ENCODE assay signal across 11 cellular contexts in genomic region chr2:181657379-181657778, GRCh38. TPM values are rescaled to one million over a fixed set of nuclear protein-coding genes. Genes with fewer than 3 reads are reported as not detected.
DNase-seq lines count a peak whose midpoint lies in the region; ATAC-seq and TF ChIP-seq lines count a peak whose summit lies in the region.
"Had no signal": no experiment of that assay in that cellular context is flagged by ENCODE, and none has a peak within 500 bp of the region (broad histone marks: within the 10 kb centered on the region; RNA-seq: fewer than 3 reads in every experiment).

No MANE protein-coding gene starts in this region.

- peak; percentile 53 for DNase-seq in DMS53 (lab: John Stamatoyannopoulos, UW)
- DNase-seq in DMS53 treated with DMSO at 0.1 percent for 48 hours (lab: John Stamatoyannopoulos, UW; ENCODE audit: unreplicated experiment) = no peak
- no peak for DNase-seq in PC-3
- DNase-seq in fibroblast of lung (ENCODE audit: low read depth in 2 of 2) = no peak
- DNase-seq in posterior cingulate gyrus = no peak

- POLR2A ChIA-PET in PC-3 (lab: Charles Lee; ENCODE audit: unreplicated experiment) = interaction anchor here (0.6 kb wide), 1 partner anchor 922 kb away, joined by 4 read pairs; no protein-coding TSS in a partner anchor

- H3K27me3 ChIP-seq in PC-3 (ENCODE audit: low read length) (no peaks in the 10 kb centered on the region), fibroblast of lung (ENCODE audit: control insufficient read depth, insufficient read depth, low read length) (peaks cover 14% of the 10 kb centered on the region), rectal smooth muscle tissue (ENCODE audit: control insufficient read depth, insufficient read depth, low read length) (peaks cover 7% of the 10 kb centered on the region)

- H4K20me1 ChIP-seq in PC-3 (ENCODE audit: low read length) (no peaks in the 10 kb centered on the region), fibroblast of lung (ENCODE audit: control insufficient read depth, extremely low read depth, insufficient read depth, low read length) (no peaks in the 10 kb centered on the region)

- TF ChIP-seq CTCF in PC-3 (conservative IDR thresholded peaks at IDR 0.05; ENCODE audit: low read depth, low read length) (no peak), fibroblast of lung (conservative IDR thresholded peaks at IDR 0.05 in 1 of 2, IDR thresholded peaks at IDR 0.05 in 1 of 2; ENCODE audit: low read depth in 1 of 2, low read length in 2 of 2) (no peak)

- H3K9ac ChIP-seq in PC-3 (ENCODE audit: low read length) (no peak overlapping the region), fibroblast of lung (ENCODE audit: insufficient read depth, low read length) (no peak overlapping the region), rectal smooth muscle tissue (ENCODE audit: low read length) (no peak overlapping the region)

- CTCF ChIA-PET in PC-3 (lab: Charles Lee) = no interaction called here

- no TSS peak for BruUV-seq in PC-3 (replicated peaks; lab: Mats Ljungman, UMichigan)

- no peak overlapping the region for H3K27ac ChIP-seq in PC-3 (ENCODE audit: low read length)
- no peak overlapping the region for H3K27ac ChIP-seq in fibroblast of lung (ENCODE audit: insufficient read depth, low read length)
- no peak overlapping the region for H3K27ac ChIP-seq in rectal smooth muscle tissue (ENCODE audit: low read depth, low read length)
- H3K27ac ChIP-seq: adrenal gland had no signal

- H3K9me3 ChIP-seq in PC-3 (ENCODE audit: low read length) = no peaks in the 10 kb centered on the region
- H3K9me3 ChIP-seq in fibroblast of lung (ENCODE audit: control insufficient read depth, insufficient read depth, low read depth, low read length) = no peaks in the 10 kb centered on the region
- H3K9me3 ChIP-seq: adrenal gland had no signal

- no peaks in the 10 kb centered on the region for H3F3A ChIP-seq in PC-3 (ENCODE audit: low read length, unreplicated experiment)

- H3K4me1 ChIP-seq in PC-3 (ENCODE audit: insufficient read depth, low read length) (0 out of 2 replicates have a peak, but pooled peaks cover 8% of the 10 kb centered on the region), fibroblast of lung (ENCODE audit: control insufficient read depth, extremely low read depth, insufficient read depth, low read length) (no peaks in the 10 kb centered on the region), rectal smooth muscle tissue (ENCODE audit: control insufficient read depth, insufficient read depth, low read length) (no peaks in the 10 kb centered on the region)

- H3K79me2 ChIP-seq in PC-3 (ENCODE audit: low read length) (no peaks in the 10 kb centered on the region), fibroblast of lung (ENCODE audit: control insufficient read depth, insufficient read depth, low read length) (no peaks in the 10 kb centered on the region)

- H3K9me2 ChIP-seq in PC-3 (replicated peaks; ENCODE audit: low read length) = no peaks in the 10 kb centered on the region

- H3K4me3 ChIP-seq in PC-3 (ENCODE audit: low read length) (peak overlapping the region; percentile 85), fibroblast of lung (replicated peaks in 1 of 4; ENCODE audit: control extremely low read depth in 1 of 4, insufficient read depth in 1 of 4, low read depth in 3 of 4, low read length in 4 of 4) (peak overlapping the region in 3 of 4 experiments; percentile 54 to 64 (median 61)), rectal smooth muscle tissue (ENCODE audit: low read length) (peak overlapping the region; percentile 53)

- no peak for ATAC-seq in PC-3
- no peak for ATAC-seq in GM21786 (IDR thresholded peaks at IDR 0.05; ENCODE audit: unreplicated experiment)
- no peak for ATAC-seq in HG02798 (IDR thresholded peaks at IDR 0.05; ENCODE audit: poor library complexity, unreplicated experiment)

- intact Hi-C loops in PC-3 (cut with micrococcal nuclease) = no loop called here
- intact Hi-C loops in posterior cingulate gyrus (cut with DNase I) = no loop called here

- peak overlapping the region; percentile 91 for H3K4me2 ChIP-seq in PC-3 (ENCODE audit: low read length)
- peak overlapping the region; percentile 85 for H3K4me2 ChIP-seq in fibroblast of lung (ENCODE audit: extremely low read depth, insufficient read depth, low read length)

- no peaks in the 10 kb centered on the region for H3K36me3 ChIP-seq in PC-3 (ENCODE audit: low read depth, low read length)
- H3K36me3 ChIP-seq in fibroblast of lung (ENCODE audit: control insufficient read depth, insufficient read depth, low read length) = no peaks in the 10 kb centered on the region
- H3K36me3 ChIP-seq in rectal smooth muscle tissue (ENCODE audit: control insufficient read depth, insufficient read depth, low read length) = no peaks in the 10 kb centered on the region
- H3K36me3 ChIP-seq: adrenal gland had no signal

- H2AFZ ChIP-seq in PC-3 (ENCODE audit: low read length) (peak overlapping the region; percentile 98), fibroblast of lung (ENCODE audit: low read length) (no peak overlapping the region)

RNA-seq across cellular contexts. Expression of gene CERKL, which starts 0.5 kb away (rescaled TPM):
- total RNA-seq in PC-3 (2014; rRNA removed) (0.92 and 0.98 TPM in 2 replicates), fibroblast of lung (0.17 TPM in 1 of 2 replicates, not detected in the other)
- 0.03 TPM in 1 of 2 replicates, not detected in the other for polyA plus RNA-seq in fibroblast of lung
- 6.0 and 9.1 TPM in 2 replicates for polyA plus RNA-seq in fibroblast of lung (2012)
- polyA minus RNA-seq in fibroblast of lung (ENCODE audit: low replicate concordance) = not detected in 2 replicates
- total RNA-seq: adrenal gland, left lobe of liver had no signal

RNA-seq across cellular contexts. Expression of gene NEUROD1, which starts 22.9 kb away (rescaled TPM):
- total RNA-seq in PC-3 (2014; rRNA removed) (not detected in 2 replicates), fibroblast of lung (not detected in 2 replicates)
- not detected in 2 replicates for polyA plus RNA-seq in fibroblast of lung
- not detected in 2 replicates for polyA plus RNA-seq in fibroblast of lung (2012)
- polyA minus RNA-seq in fibroblast of lung (ENCODE audit: low replicate concordance) = not detected in 2 replicates
- total RNA-seq: adrenal gland, left lobe of liver, RPMI7951 had no signal
- polyA plus RNA-seq: adrenal gland had no signal
